1 cellular context compared by ENCODE assay signal in the genomic region with DNA sequence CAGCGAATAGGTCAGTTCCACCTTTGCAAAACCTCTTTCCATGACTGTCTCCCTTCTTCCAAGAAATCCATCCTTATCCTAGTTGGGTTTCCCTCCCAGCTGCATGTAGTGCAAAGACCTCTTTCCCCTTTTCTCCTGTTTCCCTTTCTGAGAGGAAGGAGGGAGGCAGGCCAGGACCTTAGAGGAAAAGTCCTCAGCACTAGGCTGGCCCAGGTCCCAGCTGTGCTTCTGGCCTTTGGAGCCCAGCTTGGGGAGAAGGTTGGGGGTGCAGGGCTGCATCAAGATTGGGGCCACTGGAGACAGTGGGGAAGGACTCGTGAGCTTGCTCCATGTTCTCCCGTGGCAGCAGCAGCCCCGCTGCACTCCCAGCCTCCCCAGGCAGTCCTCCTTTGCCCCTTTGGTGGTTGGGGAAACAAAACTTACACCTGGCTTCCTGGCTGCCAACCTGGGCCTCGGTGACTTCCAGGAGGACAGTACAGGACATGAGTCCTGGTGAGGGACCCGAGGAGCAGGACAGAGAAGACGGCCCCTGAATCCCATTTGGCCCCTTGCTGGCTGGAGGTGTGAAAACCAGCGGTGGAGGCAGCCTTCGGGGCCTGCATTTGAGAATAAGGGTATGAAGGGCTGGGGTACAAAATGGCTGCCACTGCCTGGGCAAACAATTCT.
TF ChIP-seq lines count a peak whose summit lies in the region.

No MANE protein-coding gene starts in this region.

TF ChIP-seq in HepG2, 621 proteins besides CTCF, POLR2A, EP300 and RAD21 (continued from another document and continues in another):
- TF ChIP-seq, protein P1, sequence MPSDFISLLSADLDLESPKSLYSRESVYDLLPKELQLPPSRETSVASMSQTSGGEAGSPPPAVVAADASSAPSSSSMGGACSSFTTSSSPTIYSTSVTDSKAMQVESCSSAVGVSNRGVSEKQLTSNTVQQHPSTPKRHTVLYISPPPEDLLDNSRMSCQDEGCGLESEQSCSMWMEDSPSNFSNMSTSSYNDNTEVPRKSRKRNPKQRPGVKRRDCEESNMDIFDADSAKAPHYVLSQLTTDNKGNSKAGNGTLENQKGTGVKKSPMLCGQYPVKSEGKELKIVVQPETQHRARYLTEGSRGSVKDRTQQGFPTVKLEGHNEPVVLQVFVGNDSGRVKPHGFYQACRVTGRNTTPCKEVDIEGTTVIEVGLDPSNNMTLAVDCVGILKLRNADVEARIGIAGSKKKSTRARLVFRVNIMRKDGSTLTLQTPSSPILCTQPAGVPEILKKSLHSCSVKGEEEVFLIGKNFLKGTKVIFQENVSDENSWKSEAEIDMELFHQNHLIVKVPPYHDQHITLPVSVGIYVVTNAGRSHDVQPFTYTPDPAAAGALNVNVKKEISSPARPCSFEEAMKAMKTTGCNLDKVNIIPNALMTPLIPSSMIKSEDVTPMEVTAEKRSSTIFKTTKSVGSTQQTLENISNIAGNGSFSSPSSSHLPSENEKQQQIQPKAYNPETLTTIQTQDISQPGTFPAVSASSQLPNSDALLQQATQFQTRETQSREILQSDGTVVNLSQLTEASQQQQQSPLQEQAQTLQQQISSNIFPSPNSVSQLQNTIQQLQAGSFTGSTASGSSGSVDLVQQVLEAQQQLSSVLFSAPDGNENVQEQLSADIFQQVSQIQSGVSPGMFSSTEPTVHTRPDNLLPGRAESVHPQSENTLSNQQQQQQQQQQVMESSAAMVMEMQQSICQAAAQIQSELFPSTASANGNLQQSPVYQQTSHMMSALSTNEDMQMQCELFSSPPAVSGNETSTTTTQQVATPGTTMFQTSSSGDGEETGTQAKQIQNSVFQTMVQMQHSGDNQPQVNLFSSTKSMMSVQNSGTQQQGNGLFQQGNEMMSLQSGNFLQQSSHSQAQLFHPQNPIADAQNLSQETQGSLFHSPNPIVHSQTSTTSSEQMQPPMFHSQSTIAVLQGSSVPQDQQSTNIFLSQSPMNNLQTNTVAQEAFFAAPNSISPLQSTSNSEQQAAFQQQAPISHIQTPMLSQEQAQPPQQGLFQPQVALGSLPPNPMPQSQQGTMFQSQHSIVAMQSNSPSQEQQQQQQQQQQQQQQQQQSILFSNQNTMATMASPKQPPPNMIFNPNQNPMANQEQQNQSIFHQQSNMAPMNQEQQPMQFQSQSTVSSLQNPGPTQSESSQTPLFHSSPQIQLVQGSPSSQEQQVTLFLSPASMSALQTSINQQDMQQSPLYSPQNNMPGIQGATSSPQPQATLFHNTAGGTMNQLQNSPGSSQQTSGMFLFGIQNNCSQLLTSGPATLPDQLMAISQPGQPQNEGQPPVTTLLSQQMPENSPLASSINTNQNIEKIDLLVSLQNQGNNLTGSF (CRISPR knock-in tag; IDR thresholded peaks at IDR 0.05), result no peak
- TF ChIP-seq U2AF2 (IDR thresholded peaks at IDR 0.05; ENCODE audit: low read depth, low read length) (no peak), MXI1 (IDR thresholded peaks at IDR 0.05; ENCODE audit: borderline replicate concordance, low read depth, low read length) (no peak), PAX8 (CRISPR knock-in tag; IDR thresholded peaks at IDR 0.05; ENCODE audit: borderline replicate concordance) (0 out of 2 replicates have a peak, but pooled peaks have one; percentile 37), NFIC (IDR thresholded peaks at IDR 0.05; ENCODE audit: low read length) (no peak; the same call in 1 of the 2 replicates), ZNF724P (CRISPR knock-in tag; IDR thresholded peaks at IDR 0.05; ENCODE audit: borderline replicate concordance) (no peak), ZNF567 (CRISPR knock-in tag; IDR thresholded peaks at IDR 0.05; ENCODE audit: borderline replicate concordance) (no peak), SRY (CRISPR knock-in tag; IDR thresholded peaks at IDR 0.05) (no peak), CAMTA2 (CRISPR knock-in tag; IDR thresholded peaks at IDR 0.05; ENCODE audit: borderline replicate concordance) (no peak), ISX (CRISPR knock-in tag; conservative IDR thresholded peaks at IDR 0.05) (no peak; the same call in 1 of the 2 replicates), HDAC1 (CRISPR knock-in tag; IDR thresholded peaks at IDR 0.05) (peak; percentile 26; the same call in 1 of the 2 replicates), HHEX (CRISPR knock-in tag; IDR thresholded peaks at IDR 0.05) (no peak), KLF15 (CRISPR knock-in tag; IDR thresholded peaks at IDR 0.05; ENCODE audit: borderline replicate concordance) (no peak), FOXC1 (CRISPR knock-in tag; IDR thresholded peaks at IDR 0.05; ENCODE audit: borderline replicate concordance) (0 out of 2 replicates have a peak, but pooled peaks have one; percentile 37), FLYWCH1 (CRISPR knock-in tag; IDR thresholded peaks at IDR 0.05) (no peak), ATF7 (IDR thresholded peaks at IDR 0.05) (no peak), ATF7 (CRISPR knock-in tag; IDR thresholded peaks at IDR 0.05) (no peak), POLR2G (IDR thresholded peaks at IDR 0.05; ENCODE audit: low read depth, low read length) (no peak), ZIK1 (CRISPR knock-in tag; IDR thresholded peaks at IDR 0.05; ENCODE audit: borderline replicate concordance, low read depth) (no peak), TAF15 (IDR thresholded peaks at IDR 0.05; ENCODE audit: low read depth, low read length, poor library complexity, severe bottlenecking) (no peak), ZNF841 (CRISPR knock-in tag; IDR thresholded peaks at IDR 0.05; ENCODE audit: borderline replicate concordance) (no peak), MAFF (IDR thresholded peaks at IDR 0.05; ENCODE audit: low read depth, low read length) (no peak), SIX4 (CRISPR knock-in tag; IDR thresholded peaks at IDR 0.05) (no peak), SRF (IDR thresholded peaks at IDR 0.05; ENCODE audit: low read depth, low read length) (no peak), ZNF782 (CRISPR knock-in tag; IDR thresholded peaks at IDR 0.05; ENCODE audit: borderline replicate concordance) (no peak), KAT7 (CRISPR knock-in tag; IDR thresholded peaks at IDR 0.05; ENCODE audit: borderline replicate concordance) (no peak), MTA1 (CRISPR knock-in tag; IDR thresholded peaks at IDR 0.05; ENCODE audit: borderline replicate concordance) (no peak; the same call in 1 of the 2 replicates), YEATS2 (CRISPR knock-in tag; IDR thresholded peaks at IDR 0.05; ENCODE audit: borderline replicate concordance) (no peak), SALL1 (CRISPR knock-in tag; IDR thresholded peaks at IDR 0.05) (no peak; the same call in 1 of the 2 replicates), SP2 (CRISPR knock-in tag; IDR thresholded peaks at IDR 0.05) (no peak), NBN (conservative IDR thresholded peaks at IDR 0.05) (no peak), ZNF776 (CRISPR knock-in tag; IDR thresholded peaks at IDR 0.05) (no peak), RFXANK (CRISPR knock-in tag; IDR thresholded peaks at IDR 0.05) (no peak), ZNF10 (CRISPR knock-in tag; IDR thresholded peaks at IDR 0.05; ENCODE audit: borderline replicate concordance, low read depth) (no peak), BCL6 (CRISPR knock-in tag; IDR thresholded peaks at IDR 0.05) (no peak; the same call in 1 of the 2 replicates), RXRA (CRISPR knock-in tag; IDR thresholded peaks at IDR 0.05) (no peak; the same call in 1 of the 2 replicates)
- TF ChIP-seq, protein P2, sequence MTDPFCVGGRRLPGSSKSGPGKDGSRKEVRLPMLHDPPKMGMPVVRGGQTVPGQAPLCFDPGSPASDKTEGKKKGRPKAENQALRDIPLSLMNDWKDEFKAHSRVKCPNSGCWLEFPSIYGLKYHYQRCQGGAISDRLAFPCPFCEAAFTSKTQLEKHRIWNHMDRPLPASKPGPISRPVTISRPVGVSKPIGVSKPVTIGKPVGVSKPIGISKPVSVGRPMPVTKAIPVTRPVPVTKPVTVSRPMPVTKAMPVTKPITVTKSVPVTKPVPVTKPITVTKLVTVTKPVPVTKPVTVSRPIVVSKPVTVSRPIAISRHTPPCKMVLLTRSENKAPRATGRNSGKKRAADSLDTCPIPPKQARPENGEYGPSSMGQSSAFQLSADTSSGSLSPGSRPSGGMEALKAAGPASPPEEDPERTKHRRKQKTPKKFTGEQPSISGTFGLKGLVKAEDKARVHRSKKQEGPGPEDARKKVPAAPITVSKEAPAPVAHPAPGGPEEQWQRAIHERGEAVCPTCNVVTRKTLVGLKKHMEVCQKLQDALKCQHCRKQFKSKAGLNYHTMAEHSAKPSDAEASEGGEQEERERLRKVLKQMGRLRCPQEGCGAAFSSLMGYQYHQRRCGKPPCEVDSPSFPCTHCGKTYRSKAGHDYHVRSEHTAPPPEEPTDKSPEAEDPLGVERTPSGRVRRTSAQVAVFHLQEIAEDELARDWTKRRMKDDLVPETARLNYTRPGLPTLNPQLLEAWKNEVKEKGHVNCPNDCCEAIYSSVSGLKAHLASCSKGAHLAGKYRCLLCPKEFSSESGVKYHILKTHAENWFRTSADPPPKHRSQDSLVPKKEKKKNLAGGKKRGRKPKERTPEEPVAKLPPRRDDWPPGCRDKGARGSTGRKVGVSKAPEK (CRISPR knock-in tag; IDR thresholded peaks at IDR 0.05; ENCODE audit: borderline replicate concordance), result no peak
- TF ChIP-seq, protein P3, sequence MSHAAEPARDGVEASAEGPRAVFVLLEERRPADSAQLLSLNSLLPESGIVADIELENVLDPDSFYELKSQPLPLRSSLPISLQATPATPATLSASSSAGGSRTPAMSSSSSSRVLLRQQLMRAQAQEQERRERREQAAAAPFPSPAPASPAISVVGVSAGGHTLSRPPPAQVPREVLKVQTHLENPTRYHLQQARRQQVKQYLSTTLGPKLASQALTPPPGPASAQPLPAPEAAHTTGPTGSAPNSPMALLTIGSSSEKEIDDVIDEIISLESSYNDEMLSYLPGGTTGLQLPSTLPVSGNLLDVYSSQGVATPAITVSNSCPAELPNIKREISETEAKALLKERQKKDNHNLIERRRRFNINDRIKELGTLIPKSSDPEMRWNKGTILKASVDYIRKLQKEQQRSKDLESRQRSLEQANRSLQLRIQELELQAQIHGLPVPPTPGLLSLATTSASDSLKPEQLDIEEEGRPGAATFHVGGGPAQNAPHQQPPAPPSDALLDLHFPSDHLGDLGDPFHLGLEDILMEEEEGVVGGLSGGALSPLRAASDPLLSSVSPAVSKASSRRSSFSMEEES (CRISPR knock-in tag; IDR thresholded peaks at IDR 0.05), result no peak
- TF ChIP-seq, protein P4, sequence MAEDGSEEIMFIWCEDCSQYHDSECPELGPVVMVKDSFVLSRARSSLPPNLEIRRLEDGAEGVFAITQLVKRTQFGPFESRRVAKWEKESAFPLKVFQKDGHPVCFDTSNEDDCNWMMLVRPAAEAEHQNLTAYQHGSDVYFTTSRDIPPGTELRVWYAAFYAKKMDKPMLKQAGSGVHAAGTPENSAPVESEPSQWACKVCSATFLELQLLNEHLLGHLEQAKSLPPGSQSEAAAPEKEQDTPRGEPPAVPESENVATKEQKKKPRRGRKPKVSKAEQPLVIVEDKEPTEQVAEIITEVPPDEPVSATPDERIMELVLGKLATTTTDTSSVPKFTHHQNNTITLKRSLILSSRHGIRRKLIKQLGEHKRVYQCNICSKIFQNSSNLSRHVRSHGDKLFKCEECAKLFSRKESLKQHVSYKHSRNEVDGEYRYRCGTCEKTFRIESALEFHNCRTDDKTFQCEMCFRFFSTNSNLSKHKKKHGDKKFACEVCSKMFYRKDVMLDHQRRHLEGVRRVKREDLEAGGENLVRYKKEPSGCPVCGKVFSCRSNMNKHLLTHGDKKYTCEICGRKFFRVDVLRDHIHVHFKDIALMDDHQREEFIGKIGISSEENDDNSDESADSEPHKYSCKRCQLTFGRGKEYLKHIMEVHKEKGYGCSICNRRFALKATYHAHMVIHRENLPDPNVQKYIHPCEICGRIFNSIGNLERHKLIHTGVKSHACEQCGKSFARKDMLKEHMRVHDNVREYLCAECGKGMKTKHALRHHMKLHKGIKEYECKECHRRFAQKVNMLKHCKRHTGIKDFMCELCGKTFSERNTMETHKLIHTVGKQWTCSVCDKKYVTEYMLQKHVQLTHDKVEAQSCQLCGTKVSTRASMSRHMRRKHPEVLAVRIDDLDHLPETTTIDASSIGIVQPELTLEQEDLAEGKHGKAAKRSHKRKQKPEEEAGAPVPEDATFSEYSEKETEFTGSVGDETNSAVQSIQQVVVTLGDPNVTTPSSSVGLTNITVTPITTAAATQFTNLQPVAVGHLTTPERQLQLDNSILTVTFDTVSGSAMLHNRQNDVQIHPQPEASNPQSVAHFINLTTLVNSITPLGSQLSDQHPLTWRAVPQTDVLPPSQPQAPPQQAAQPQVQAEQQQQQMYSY (CRISPR knock-in tag; IDR thresholded peaks at IDR 0.05), result no peak
- TF ChIP-seq, protein P5, sequence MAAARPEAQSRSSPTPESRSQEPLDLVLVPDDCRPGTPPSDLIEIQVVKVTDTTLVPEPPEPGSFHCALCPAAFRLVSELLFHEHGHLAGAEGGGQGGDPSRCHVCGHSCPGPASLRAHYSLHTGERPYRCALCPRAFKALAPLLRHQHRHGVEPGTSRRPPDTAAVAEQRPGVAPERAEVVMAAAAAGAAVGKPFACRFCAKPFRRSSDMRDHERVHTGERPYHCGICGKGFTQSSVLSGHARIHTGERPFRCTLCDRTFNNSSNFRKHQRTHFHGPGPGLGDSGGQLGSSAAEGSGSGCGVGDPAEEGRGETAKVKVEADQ (CRISPR knock-in tag; IDR thresholded peaks at IDR 0.05; ENCODE audit: borderline replicate concordance), result no peak
- TF ChIP-seq, protein P6, sequence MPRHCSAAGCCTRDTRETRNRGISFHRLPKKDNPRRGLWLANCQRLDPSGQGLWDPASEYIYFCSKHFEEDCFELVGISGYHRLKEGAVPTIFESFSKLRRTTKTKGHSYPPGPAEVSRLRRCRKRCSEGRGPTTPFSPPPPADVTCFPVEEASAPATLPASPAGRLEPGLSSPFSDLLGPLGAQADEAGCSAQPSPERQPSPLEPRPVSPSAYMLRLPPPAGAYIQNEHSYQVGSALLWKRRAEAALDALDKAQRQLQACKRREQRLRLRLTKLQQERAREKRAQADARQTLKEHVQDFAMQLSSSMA (CRISPR knock-in tag; IDR thresholded peaks at IDR 0.05), result no peak; the same call in 1 of the 2 replicates
- TF ChIP-seq, protein P7, sequence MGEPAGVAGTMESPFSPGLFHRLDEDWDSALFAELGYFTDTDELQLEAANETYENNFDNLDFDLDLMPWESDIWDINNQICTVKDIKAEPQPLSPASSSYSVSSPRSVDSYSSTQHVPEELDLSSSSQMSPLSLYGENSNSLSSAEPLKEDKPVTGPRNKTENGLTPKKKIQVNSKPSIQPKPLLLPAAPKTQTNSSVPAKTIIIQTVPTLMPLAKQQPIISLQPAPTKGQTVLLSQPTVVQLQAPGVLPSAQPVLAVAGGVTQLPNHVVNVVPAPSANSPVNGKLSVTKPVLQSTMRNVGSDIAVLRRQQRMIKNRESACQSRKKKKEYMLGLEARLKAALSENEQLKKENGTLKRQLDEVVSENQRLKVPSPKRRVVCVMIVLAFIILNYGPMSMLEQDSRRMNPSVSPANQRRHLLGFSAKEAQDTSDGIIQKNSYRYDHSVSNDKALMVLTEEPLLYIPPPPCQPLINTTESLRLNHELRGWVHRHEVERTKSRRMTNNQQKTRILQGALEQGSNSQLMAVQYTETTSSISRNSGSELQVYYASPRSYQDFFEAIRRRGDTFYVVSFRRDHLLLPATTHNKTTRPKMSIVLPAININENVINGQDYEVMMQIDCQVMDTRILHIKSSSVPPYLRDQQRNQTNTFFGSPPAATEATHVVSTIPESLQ (CRISPR knock-in tag; conservative IDR thresholded peaks at IDR 0.05), result no peak; the same call in 1 of the 2 replicates
- TF ChIP-seq, protein P8, sequence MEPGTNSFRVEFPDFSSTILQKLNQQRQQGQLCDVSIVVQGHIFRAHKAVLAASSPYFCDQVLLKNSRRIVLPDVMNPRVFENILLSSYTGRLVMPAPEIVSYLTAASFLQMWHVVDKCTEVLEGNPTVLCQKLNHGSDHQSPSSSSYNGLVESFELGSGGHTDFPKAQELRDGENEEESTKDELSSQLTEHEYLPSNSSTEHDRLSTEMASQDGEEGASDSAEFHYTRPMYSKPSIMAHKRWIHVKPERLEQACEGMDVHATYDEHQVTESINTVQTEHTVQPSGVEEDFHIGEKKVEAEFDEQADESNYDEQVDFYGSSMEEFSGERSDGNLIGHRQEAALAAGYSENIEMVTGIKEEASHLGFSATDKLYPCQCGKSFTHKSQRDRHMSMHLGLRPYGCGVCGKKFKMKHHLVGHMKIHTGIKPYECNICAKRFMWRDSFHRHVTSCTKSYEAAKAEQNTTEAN (CRISPR knock-in tag; conservative IDR thresholded peaks at IDR 0.05), result no peak; the same call in 1 of the 2 replicates
